In the genomic region with DNA sequence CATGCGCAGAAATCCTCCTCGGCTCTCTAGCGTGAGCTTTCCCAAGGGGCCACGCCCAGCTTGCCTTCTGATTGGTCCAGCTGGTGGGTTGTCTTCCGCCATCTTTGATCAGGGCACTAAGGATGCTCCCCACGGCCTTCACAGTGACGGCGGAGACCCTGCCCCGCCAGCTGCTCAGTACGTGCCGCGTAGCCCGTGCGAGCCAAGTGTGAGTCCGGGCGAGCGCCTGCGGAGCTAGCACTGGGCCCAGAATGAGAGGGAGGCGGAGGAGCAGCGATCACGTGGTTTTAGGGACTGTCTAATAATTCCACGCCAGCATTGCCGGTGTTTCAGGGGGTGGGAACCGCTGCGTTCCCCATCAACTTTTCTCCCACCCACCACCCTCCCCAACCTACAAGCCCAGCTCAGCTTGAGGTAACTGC, we compare ENCODE assay signal across 8 cellular contexts. TPM values are rescaled to one million over a fixed set of nuclear protein-coding genes. Genes with fewer than 3 reads are reported as not detected.
DNase-seq lines count a peak whose midpoint lies in the region; ATAC-seq and TF ChIP-seq lines count a peak whose summit lies in the region.

No MANE protein-coding gene starts in this region.

- H3K4me3 ChIP-seq in astrocyte of the cerebellum (ENCODE audit: low read depth, low read length) (peak overlapping the region; percentile 43), aorta (ENCODE audit: low read length in 2 of 2) (peak overlapping the region; percentile 12 to 19)

- H3K36me3 ChIP-seq in aorta (ENCODE audit: control insufficient read depth in 1 of 2, insufficient read depth in 2 of 2, low read length in 1 of 2) = no peaks in the 10 kb centered on the region

- no peaks in the 10 kb centered on the region for H3K27me3 ChIP-seq in aorta (ENCODE audit: control insufficient read depth in 1 of 2, insufficient read depth in 2 of 2, low read length in 1 of 2)

- intact Hi-C loops in aorta (cut with DNase I) = loop anchor here in 1 of 2 donors (1.0 kb wide), 1 partner anchor 27 kb away; the partner anchor contains the start of gene SEC14L2

- ATAC-seq in GM18508 (IDR thresholded peaks at IDR 0.05; ENCODE audit: insufficient read depth, unreplicated experiment) (peak; percentile 56), HG02981 (IDR thresholded peaks at IDR 0.05; ENCODE audit: unreplicated experiment) (peak; percentile 85), aorta (ENCODE audit: low FRiP score) (peak; percentile 96)

- 0 to 1% methylated on average over 25 of the region's 25 CpGs for WGBS in aorta, 2 donors

- no peak for TF ChIP-seq CTCF in astrocyte of the cerebellum (IDR thresholded peaks at IDR 0.05; ENCODE audit: low read depth, low read length, missing control alignments)

- H3K4me1 ChIP-seq in aorta (ENCODE audit: control insufficient read depth in 1 of 2, insufficient read depth in 2 of 2, low read length in 2 of 2) = peaks cover 0 to 3% of the 10 kb centered on the region in 2 donors

- in situ Hi-C loops in astrocyte of the cerebellum (cut with HindIII; ENCODE audit: low sequenced_read_pairs) = no loop called here

- DNase-seq in NCI-H2029 (lab: John Stamatoyannopoulos, UW) (peak; percentile 99), T-helper 9 cell (peak; percentile 94), astrocyte of the cerebellum (ENCODE audit: low read depth) (peak; percentile 99), hepatic stellate cell (ENCODE audit: low spot score) (peak; percentile 99), putamen (ENCODE audit: low spot score) (peak; percentile 100), aorta (peak; percentile 99 to 100)

- peak overlapping the region in 1 of 2 donors; percentile 70 for H3K27ac ChIP-seq in aorta (ENCODE audit: low read depth in 1 of 2, low read length in 2 of 2)

- no peaks in the 10 kb centered on the region for H3K9me3 ChIP-seq in aorta (ENCODE audit: control insufficient read depth, low read length)

RNA-seq across cellular contexts. Expression of gene MTFP1, which starts 1.6 kb away (rescaled TPM):
- total RNA-seq in aorta = 1 to 10 TPM; 4.1 to 4.4 TPM
- polyA plus RNA-seq in aorta = 1 to 10 TPM; 4.0 to 6.8 TPM

RNA-seq across cellular contexts. Expression of gene SEC14L2, which starts 27.2 kb away (rescaled TPM):
- 10 to 100 TPM; 11.8 to 14.7 TPM for total RNA-seq in aorta
- polyA plus RNA-seq in aorta = 10 to 100 TPM; 12.6 to 13.3 TPM

RNA-seq across cellular contexts. Expression of gene RNF215, which starts 36.8 kb away (rescaled TPM):
- 10 to 100 TPM; 15.6 to 20.9 TPM for total RNA-seq in aorta
- 10 to 100 TPM in 1 of 2 donors, 1 to 10 TPM in 1; 4.5 to 22.6 TPM for polyA plus RNA-seq in aorta

RNA-seq across cellular contexts. Expression of gene SEC14L3, which starts 47.8 kb away (rescaled TPM):
- not detected for total RNA-seq in aorta
- not detected for polyA plus RNA-seq in aorta
